ENCODE assay signal across 8 cellular contexts in genomic region chr15:82046668-82047492, GRCh38. TPM values are rescaled to one million over a fixed set of nuclear protein-coding genes. Genes with fewer than 3 reads are reported as not detected.
DNase-seq lines count a peak whose midpoint lies in the region; ATAC-seq and TF ChIP-seq lines count a peak whose summit lies in the region.

No MANE protein-coding gene starts in this region.

- peaks cover 3 to 16% (median 10%) of the 10 kb centered on the region in 3 experiments for H3K36me3 Mint-ChIP-seq in H9 (ENCODE audit: insufficient read depth in 1 of 3, low read depth in 3 of 3)
- H3K36me3 Mint-ChIP-seq in activated naive CD4-positive, alpha-beta T cell treated with anti-CD3 and anti-CD28 coated beads for 36 hours (ENCODE audit: low read depth): no peaks in the 10 kb centered on the region

- no peak overlapping the region for H4K5ac ChIP-seq in H9 (ENCODE audit: insufficient read length, low read depth, low read length)

- H2BK5ac ChIP-seq in H9 (ENCODE audit: insufficient read length, low read length): no peak overlapping the region

- peak; percentile 85 for TF ChIP-seq CTCF in H9 (conservative IDR thresholded peaks at IDR 0.05)
- TF ChIP-seq CTCF in omental fat pad (IDR thresholded peaks at IDR 0.05): peak in 1 of 3 donors; percentile 31

- H3K27ac ChIP-seq in H9 (ENCODE audit: insufficient read length, low read depth, low read length): no peak overlapping the region
- H3K27ac ChIP-seq in SJSA1: peak overlapping the region; percentile 78
- H3K27ac ChIP-seq in temporal lobe (ENCODE audit: low read depth, low read length): peak overlapping the region; percentile 90

- H3K9me3 ChIP-seq in H9 (ENCODE audit: control insufficient read depth, low read depth, low read length): no peaks in the 10 kb centered on the region
- H3K9me3 ChIP-seq in SJSA1 (replicated peaks): peaks cover 5% of the 10 kb centered on the region; the same call in 1 of the 2 replicates

- H3K56ac ChIP-seq in H9 (ENCODE audit: insufficient read length, low read depth, low read length): no peak overlapping the region

- H3K9me3 Mint-ChIP-seq in H9: no peaks in the 10 kb centered on the region
- no peaks in the 10 kb centered on the region for H3K9me3 Mint-ChIP-seq in activated naive CD4-positive, alpha-beta T cell treated with anti-CD3 and anti-CD28 coated beads for 36 hours

- CTCF ChIA-PET in activated naive CD4-positive, alpha-beta T cell treated with anti-CD3 and anti-CD28 coated beads for 36 hours (lab: Charles Lee): interaction anchor here (0.6 to 1.2 kb wide), 2 partner anchors 40 to 1071 kb away, joined by 3 read pairs; no protein-coding TSS in a partner anchor

- H3K14ac ChIP-seq in H9 (ENCODE audit: insufficient read depth, low read length): peak overlapping the region; percentile 79; the same call in 1 of the 2 replicates

- H3K4me2 ChIP-seq in H9 (ENCODE audit: insufficient read depth, insufficient read length, low read length): peak overlapping the region; percentile 61

- no peak overlapping the region for H2BK120ac ChIP-seq in H9 (ENCODE audit: low read depth, low read length, poor library complexity, severe bottlenecking)

- H2AFZ ChIP-seq in H9 (ENCODE audit: low read length): no peak overlapping the region

- peak overlapping the region; percentile 36 for H3K9ac ChIP-seq in H9 (ENCODE audit: extremely low read depth, insufficient read length, low read length)

- ATAC-seq in omental fat pad (ENCODE audit: low FRiP score): peak; percentile 92

- H3K23me2 ChIP-seq in H9 (ENCODE audit: insufficient read length, low read depth, low read length, poor library complexity, severe bottlenecking): peaks cover 17% of the 10 kb centered on the region

- H3K4me3 ChIP-seq in SJSA1: peak overlapping the region; percentile 98

- no peak overlapping the region for H3K23ac ChIP-seq in H9 (ENCODE audit: insufficient read length, low read depth, low read length)

- H3K27me3 ChIP-seq in H9 (ENCODE audit: insufficient read depth, low read length): no peaks in the 10 kb centered on the region; the same call in 1 of the 2 replicates
- no peaks in the 10 kb centered on the region for H3K27me3 ChIP-seq in SJSA1 (replicated peaks)

- no peaks in the 10 kb centered on the region for H3K79me2 ChIP-seq in H9 (ENCODE audit: insufficient read depth, low read length)

- no peak overlapping the region for H2BK20ac ChIP-seq in H9 (ENCODE audit: low read depth, low read length, poor library complexity, severe bottlenecking)

- H4K8ac ChIP-seq in H9 (replicated peaks; ENCODE audit: insufficient read length, low read depth, low read length): no peak overlapping the region

- no peaks in the 10 kb centered on the region for H3K4me1 ChIP-seq in H9 (ENCODE audit: insufficient read depth, low read length)
- peaks cover 42% of the 10 kb centered on the region for H3K4me1 ChIP-seq in SJSA1 (replicated peaks)

- H3K4ac ChIP-seq in H9 (ENCODE audit: low read depth, low read length): no peak overlapping the region

- H3K18ac ChIP-seq in H9 (ENCODE audit: insufficient read length, low read depth, low read length): peak overlapping the region; percentile 87

- no peak overlapping the region for H2BK12ac ChIP-seq in H9 (ENCODE audit: insufficient read length, low read depth, low read length)

- no peaks in the 10 kb centered on the region for H4K20me1 ChIP-seq in H9 (ENCODE audit: control insufficient read depth, insufficient read depth, insufficient read length)

- peaks cover 41% of the 10 kb centered on the region for H3K36me3 ChIP-seq in SJSA1

- peaks cover 10 to 25% of the 10 kb centered on the region in 2 experiments for H3K4me1 Mint-ChIP-seq in H9
- H3K4me1 Mint-ChIP-seq in activated naive CD4-positive, alpha-beta T cell treated with anti-CD3 and anti-CD28 coated beads for 36 hours (ENCODE audit: low read depth): peaks cover 10% of the 10 kb centered on the region

- peaks cover 34% of the 10 kb centered on the region for H3K27me3 Mint-ChIP-seq in H9 (ENCODE audit: low read depth)
- H3K27me3 Mint-ChIP-seq in activated naive CD4-positive, alpha-beta T cell treated with anti-CD3 and anti-CD28 coated beads for 36 hours (ENCODE audit: low read depth): peaks cover 29% of the 10 kb centered on the region

- no CpG with 5 or more reads among the region's 119 CpGs for WGBS in H9 (ENCODE audit: extremely low coverage, insufficient read length, low lambda C conversion rate)

- in situ Hi-C loops in G401 (cut with HindIII; ENCODE audit: low sequenced_read_pairs): no loop called here

- peak overlapping the region; percentile 90 to 97 for H3K4me3 Mint-ChIP-seq in H9
- H3K4me3 Mint-ChIP-seq in activated naive CD4-positive, alpha-beta T cell treated with anti-CD3 and anti-CD28 coated beads for 36 hours: peak overlapping the region; percentile 84

- intact Hi-C loops in activated naive CD4-positive, alpha-beta T cell treated with anti-CD3 and anti-CD28 coated beads for 36 hours (cut with micrococcal nuclease): loop anchor here (1.0 to 10.0 kb wide), 8 partner anchors 218 to 1352 kb away; partner anchors contain the start of genes ABHD17C, BTBD1, EFL1 and MESD

- DNase-seq in G401 (ENCODE audit: low spot score): peak; percentile 85
- DNase-seq in H9: peak; percentile 97
- DNase-seq in M059J (ENCODE audit: low read depth): peak; percentile 84
- peak; percentile 97 to 98 for DNase-seq in SJSA1 (ENCODE audit: low read depth in 1 of 2, low spot score in 2 of 2)
- DNase-seq in activated naive CD4-positive, alpha-beta T cell treated with anti-CD3 and anti-CD28 coated beads for 36 hours: peak; percentile 93
- peak; percentile 92 for DNase-seq in globus pallidus (ENCODE audit: low spot score)
- peak; percentile 57 for DNase-seq in omental fat pad (ENCODE audit: low spot score)

- H4K91ac ChIP-seq in H9 (ENCODE audit: insufficient read length, low read depth, low read length): no peak overlapping the region

- H3K79me1 ChIP-seq in H9 (ENCODE audit: insufficient read depth, low read depth, low read length, poor library complexity, severe bottlenecking): no peaks in the 10 kb centered on the region

- H3T11ph ChIP-seq in H9 (ENCODE audit: low read length): no peak overlapping the region

- H2BK15ac ChIP-seq in H9 (ENCODE audit: low read depth, low read length): no peak overlapping the region

- peak overlapping the region; percentile 90 to 93 (median 93); a peak in 5 of 7 replicates for H3K27ac Mint-ChIP-seq in H9
- peak overlapping the region; percentile 74 for H3K27ac Mint-ChIP-seq in activated naive CD4-positive, alpha-beta T cell treated with anti-CD3 and anti-CD28 coated beads for 36 hours

- no peak overlapping the region for H2AK5ac ChIP-seq in H9 (ENCODE audit: insufficient read length, low read length)

RNA-seq across cellular contexts. Expression of gene MEX3B, which starts 1.1 kb away (rescaled TPM):
- not detected in 2 replicates for total RNA-seq in G401 (2014; rRNA removed; shearing (Covaris generic))
- total RNA-seq in H9 (2021): 10.4 and 11.0 TPM in 2 replicates
- total RNA-seq in M059J (2014; rRNA removed; shearing (Covaris generic)): 1.6 and 4.1 TPM in 2 replicates
- 18.4 and 20.4 TPM in 2 replicates for total RNA-seq in SJSA1 (2014; rRNA removed; shearing (Covaris generic))
- under 1 TPM; 0.57 to 0.84 TPM for total RNA-seq in activated naive CD4-positive, alpha-beta T cell treated with anti-CD3 and anti-CD28 coated beads for 36 hours
- total RNA-seq in omental fat pad: 1 to 10 TPM in 1 of 4 donors, under 1 TPM in 3; 0.48 to 1.6 (median 0.84) TPM
- total RNA-seq in temporal lobe: 55.3 TPM
